In the genomic region with DNA sequence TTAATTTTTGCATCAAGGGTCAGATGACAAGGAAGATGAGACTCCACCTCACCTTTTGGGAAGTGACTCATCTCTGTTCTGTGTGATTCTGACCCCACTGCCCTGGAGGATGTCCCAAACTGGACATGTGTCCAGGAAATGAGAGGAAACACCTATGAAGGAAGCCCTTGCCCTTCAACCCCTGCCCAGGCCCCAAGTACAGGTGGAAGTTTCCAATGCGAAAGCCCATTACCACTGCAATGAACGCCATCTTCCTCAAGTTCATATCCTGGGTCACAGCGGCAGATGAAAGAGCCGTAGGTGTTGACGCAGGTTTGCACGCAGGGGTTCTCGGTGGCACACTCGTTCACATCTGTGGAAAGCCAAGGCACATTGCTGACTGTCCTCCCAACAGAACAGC, we compare ENCODE assay signal across 19 cellular contexts. TPM values are rescaled to one million over a fixed set of nuclear protein-coding genes. Genes with fewer than 3 reads are reported as not detected.
A peak's percentile ranks its signal among the peaks of the same experiment; 100 is the strongest.
DNase-seq lines count a peak whose midpoint lies in the region; ATAC-seq, FAIRE-seq and TF ChIP-seq lines count a peak whose summit lies in the region.
"Had no signal": no experiment of that assay in that cellular context is flagged by ENCODE, and none has a peak within 500 bp of the region (broad histone marks: within the 10 kb centered on the region; RNA-seq: fewer than 3 reads in every experiment).

No MANE protein-coding gene starts in this region.

- no peak for FAIRE-seq in HepG2 (lab: Jason Lieb, UNC)
- FAIRE-seq: G401.6, GM12892, H1 had no signal

- WGBS in liver: 97% methylated on average over 8 of the region's 8 CpGs
- 83% methylated on average over 5 of the region's 8 CpGs for WGBS in HepG2 (ENCODE audit: low lambda C conversion rate)
- WGBS in spleen, 5 donors: 94 to 95% (median 95%) methylated on average over 8 of the region's 8 CpGs

- DNase-seq in HepG2 (ENCODE audit: low spot score) (no peak), thoracic aorta (ENCODE audit: low spot score) (no peak), spleen (no peak)
- no peak for DNase-seq in naive thymus-derived CD8-positive, alpha-beta T cell
- DNase-seq: C1 segment of cervical spinal cord; Caco-2; CD4-positive, CD25-positive, alpha-beta regulatory T cell; CD8-positive, alpha-beta T cell; DMS153; DND-41; GM23248; H7; HCEC 1CT had no signal

- H3K36me3 ChIP-seq in liver (ENCODE audit: control insufficient read depth in 4 of 4, insufficient read depth in 3 of 4, low read depth in 1 of 4, low read length in 3 of 4): no peaks in the 10 kb centered on the region
- no peaks in the 10 kb centered on the region for H3K36me3 ChIP-seq in HepG2 (replicated peaks in 1 of 2; ENCODE audit: control insufficient read depth in 1 of 2, insufficient read depth in 2 of 2, low read length in 2 of 2)
- peaks cover 25% of the 10 kb centered on the region for H3K36me3 ChIP-seq in thoracic aorta
- peaks cover 0 to 26% (median 0%) of the 10 kb centered on the region in 6 donors for H3K36me3 ChIP-seq in spleen

- H3K9ac ChIP-seq in liver (ENCODE audit: low read depth in 1 of 2, low read length in 2 of 2): no peak overlapping the region
- H3K9ac ChIP-seq in HepG2 (ENCODE audit: insufficient read depth, low read depth, low read length): no peak overlapping the region
- H3K9ac ChIP-seq: GM23248 had no signal

- TF ChIP-seq POLR2A in HepG2 (IDR thresholded peaks at IDR 0.05; ENCODE audit: insufficient read depth in 1 of 2, low read depth in 2 of 2, low read length in 2 of 2): no peak
- TF ChIP-seq POLR2A in spleen (IDR thresholded peaks at IDR 0.05): no peak

- H4K20me1 ChIP-seq in HepG2 (ENCODE audit: insufficient read depth, low read length): no peaks in the 10 kb centered on the region

- CTCF ChIA-PET in HepG2 (lab: Yijun Ruan, JAX; ENCODE audit: low intra/inter-chr PET ratio, low total read pairs): no interaction called here

- H3K36me3 Mint-ChIP-seq in naive thymus-derived CD8-positive, alpha-beta T cell: no peaks in the 10 kb centered on the region
- H3K36me3 Mint-ChIP-seq: CD4-positive, CD25-positive, alpha-beta regulatory T cell; CD8-positive, alpha-beta T cell had no signal

- no peaks in the 10 kb centered on the region for H3K27me3 ChIP-seq in liver (ENCODE audit: control insufficient read depth in 4 of 4, insufficient read depth in 4 of 4, low read length in 3 of 4)
- H3K27me3 ChIP-seq in HepG2 (ENCODE audit: control insufficient read depth in 1 of 2, insufficient read depth in 2 of 2, low read length in 2 of 2): no peaks in the 10 kb centered on the region
- H3K27me3 ChIP-seq in thoracic aorta (replicated peaks; ENCODE audit: insufficient read depth): no peaks in the 10 kb centered on the region
- no peaks in the 10 kb centered on the region for H3K27me3 ChIP-seq in spleen (replicated peaks in 1 of 7)

- H3K4me1 ChIP-seq in liver (ENCODE audit: control insufficient read depth in 4 of 4, insufficient read depth in 4 of 4, low read length in 3 of 4) (peaks cover 10 to 21% (median 18%) of the 10 kb centered on the region in 4 donors), HepG2 (ENCODE audit: insufficient read depth, low read length) (no peaks in the 10 kb centered on the region; the same call in 1 of the 2 replicates), thoracic aorta (ENCODE audit: control insufficient read depth in 1 of 2, low read depth in 2 of 2) (peaks cover 57 to 84% of the 10 kb centered on the region in 2 donors), spleen (peaks cover 10 to 51% (median 24%) of the 10 kb centered on the region in 6 donors)
- H3K4me1 ChIP-seq: Caco-2 had no signal

- intact Hi-C loops in HepG2 (cut with micrococcal nuclease; ENCODE audit: unreplicated experiment): no loop called here
- intact Hi-C loops in spleen (cut with DNase I; ENCODE audit: low total_unique reads): no loop called here

- TF ChIP-seq CTCF in liver (IDR thresholded peaks at IDR 0.05; ENCODE audit: low read depth, low read length, missing input control) (no peak), HepG2 (CRISPR knock-in tag; IDR thresholded peaks at IDR 0.05) (no peak), thoracic aorta (IDR thresholded peaks at IDR 0.05) (no peak), spleen (IDR thresholded peaks at IDR 0.05 in 8 of 11, conservative IDR thresholded peaks at IDR 0.05 in 3 of 11) (no peak)

- no peak overlapping the region for H2AFZ ChIP-seq in HepG2 (ENCODE audit: low read length)
- H2AFZ ChIP-seq: GM23248 had no signal

- H3K27me3 Mint-ChIP-seq in naive thymus-derived CD8-positive, alpha-beta T cell: no peaks in the 10 kb centered on the region
- H3K27me3 Mint-ChIP-seq: CD4-positive, CD25-positive, alpha-beta regulatory T cell had no signal

- H3K9me3 ChIP-seq in liver (ENCODE audit: control insufficient read depth in 4 of 4, low read length in 3 of 4) (no peaks in the 10 kb centered on the region), HepG2 (ENCODE audit: low read length) (no peaks in the 10 kb centered on the region), thoracic aorta (no peaks in the 10 kb centered on the region), spleen (no peaks in the 10 kb centered on the region)
- H3K9me3 ChIP-seq: Caco-2 had no signal

- POLR2A ChIA-PET in HepG2 (lab: Yijun Ruan, JAX): no interaction called here
- POLR2A ChIA-PET in naive thymus-derived CD8-positive, alpha-beta T cell (lab: Charles Lee): no interaction called here

- TF ChIP-seq RAD21 in liver (IDR thresholded peaks at IDR 0.05): no peak
- TF ChIP-seq RAD21 in HepG2 (CRISPR knock-in tag; IDR thresholded peaks at IDR 0.05): no peak

- no peak for TF ChIP-seq EP300 in HepG2 (IDR thresholded peaks at IDR 0.05; ENCODE audit: low read depth in 2 of 2, low read length in 2 of 2)
- TF ChIP-seq EP300 in HepG2 (CRISPR knock-in tag; IDR thresholded peaks at IDR 0.05; ENCODE audit: borderline replicate concordance): no peak

- H3K9me3 Mint-ChIP-seq in naive thymus-derived CD8-positive, alpha-beta T cell: no peaks in the 10 kb centered on the region
- H3K9me3 Mint-ChIP-seq: CD8-positive, alpha-beta T cell had no signal

- in situ Hi-C loops in HepG2 (cut with HindIII; ENCODE audit: extremely low pct_ligation_motif_present, low pct_unique_long_range_greater_than_20kb): no loop called here

- no peak overlapping the region for H3K4me3 Mint-ChIP-seq in naive thymus-derived CD8-positive, alpha-beta T cell
- H3K4me3 Mint-ChIP-seq: CD4-positive, CD25-positive, alpha-beta regulatory T cell; CD8-positive, alpha-beta T cell had no signal

- ATAC-seq in HepG2: no peak
- ATAC-seq in naive thymus-derived CD8-positive, alpha-beta T cell: no peak
- ATAC-seq in thoracic aorta (ENCODE audit: insufficient number of reproducible peaks, low FRiP score, low read depth): no peak
- ATAC-seq in HG03139 (IDR thresholded peaks at IDR 0.05; ENCODE audit: unreplicated experiment): no peak
- ATAC-seq: CD8-positive, alpha-beta T cell had no signal

- peaks cover 30 to 63% (median 51%) of the 10 kb centered on the region in 4 donors for H3K4me1 Mint-ChIP-seq in naive thymus-derived CD8-positive, alpha-beta T cell

- no TSS peak for BruUV-seq in HepG2 (replicated peaks; lab: Mats Ljungman, UMichigan)

- H3K79me2 ChIP-seq in HepG2 (ENCODE audit: insufficient read depth, low read length): no peaks in the 10 kb centered on the region

- H3K4me2 ChIP-seq in HepG2 (ENCODE audit: low read depth, low read length): no peak overlapping the region

- H3K27ac ChIP-seq in liver (ENCODE audit: low read depth in 1 of 2, low read length in 2 of 2): no peak overlapping the region
- H3K27ac ChIP-seq in HepG2 (ENCODE audit: extremely low read length, insufficient read depth, low read length): no peak overlapping the region
- peak overlapping the region; percentile 64 to 71 for H3K27ac ChIP-seq in thoracic aorta
- H3K27ac ChIP-seq in spleen: peak overlapping the region in 4 of 8 donors; percentile 11 to 67 (median 46)
- H3K27ac ChIP-seq: GM23248 had no signal

- no peak overlapping the region for H3K4me3 ChIP-seq in liver (ENCODE audit: low read depth in 1 of 3, low read length in 3 of 3)
- no peak overlapping the region for H3K4me3 ChIP-seq in HepG2 (replicated peaks in 1 of 3; ENCODE audit: insufficient read depth in 1 of 3, low read depth in 2 of 3, low read length in 3 of 3)
- H3K4me3 ChIP-seq in thoracic aorta: no peak overlapping the region
- H3K4me3 ChIP-seq in spleen: no peak overlapping the region
- H3K4me3 ChIP-seq: GM23248 had no signal

- peak overlapping the region in 6 of 10 donors; percentile 3 to 77 (median 47) for H3K27ac Mint-ChIP-seq in naive thymus-derived CD8-positive, alpha-beta T cell
- H3K27ac Mint-ChIP-seq: CD8-positive, alpha-beta T cell had no signal

TF ChIP-seq in HepG2, 621 proteins besides CTCF, POLR2A, EP300 and RAD21 (continues in another document):
- no peak for TF ChIP-seq ARHGAP35 (CRISPR knock-in tag; IDR thresholded peaks at IDR 0.05; ENCODE audit: borderline replicate concordance)

RNA-seq across cellular contexts. Expression of a gene that starts 19.6 kb away (rescaled TPM):
- total RNA-seq in liver: 1 to 10 TPM; 1.9 to 6.4 TPM
- polyA plus RNA-seq in liver: 1 to 10 TPM in 1 of 2 donors, under 1 TPM in 1; 0.62 to 1.3 TPM
- total RNA-seq in HepG2 (2016; rRNA removed; fragmentation: Illumina TruSeq; extraction: Trizol): not detected in 2 replicates
- not detected in 2 replicates for total RNA-seq in HepG2 (2016; cell fraction: cytosol; rRNA removed; fragmentation: Illumina TruSeq; extraction: Trizol; ENCODE audit: low read depth)
- total RNA-seq in HepG2 (2016; cell fraction: insoluble cytoplasmic fraction; rRNA removed; fragmentation: Illumina TruSeq; extraction: Trizol): not detected in 2 replicates
- total RNA-seq in HepG2 (2016; cell fraction: membrane; rRNA removed; fragmentation: Illumina TruSeq; extraction: Trizol): not detected in 2 replicates
- total RNA-seq in HepG2 (2016; cell fraction: nucleus; rRNA removed; fragmentation: Illumina TruSeq; extraction: Trizol): not detected in 2 replicates
- polyA plus RNA-seq in HepG2 (2011; rRNA removed): 0.03 TPM in 1 of 2 replicates, not detected in the other
- polyA plus RNA-seq in HepG2 (2011; cell fraction: cytosol; rRNA removed): 0.14 TPM in 1 of 2 replicates, not detected in the other
- not detected in 2 replicates for polyA plus RNA-seq in HepG2 (2011; cell fraction: nucleus; rRNA removed)
- 0.05 TPM in 1 of 2 replicates, not detected in the other for polyA plus RNA-seq in HepG2 (2012)
- not detected in 2 replicates for polyA plus RNA-seq in HepG2 (2016; cell fraction: cytosol; fragmentation: Illumina TruSeq; extraction: Trizol; ENCODE audit: low read depth)
- polyA plus RNA-seq in HepG2 (2016; cell fraction: insoluble cytoplasmic fraction; fragmentation: Illumina TruSeq; extraction: Trizol; ENCODE audit: low read depth): not detected in 2 replicates
- polyA plus RNA-seq in HepG2 (2016; cell fraction: membrane; fragmentation: Illumina TruSeq; extraction: Trizol; ENCODE audit: low read depth): not detected in 2 replicates
- not detected in 2 replicates for polyA plus RNA-seq in HepG2 (2016; cell fraction: nucleus; fragmentation: Illumina TruSeq; extraction: Trizol; ENCODE audit: insufficient read depth, low read depth)
- polyA minus RNA-seq in HepG2 (2011; rRNA and poly(A)+ RNA removed; ENCODE audit: low replicate concordance): 9.2 TPM in 1 of 2 replicates, not detected in the other
- not detected in 2 replicates for polyA minus RNA-seq in HepG2 (2011; cell fraction: cytosol; rRNA and poly(A)+ RNA removed)
- polyA minus RNA-seq in HepG2 (2011; cell fraction: nucleus; rRNA and poly(A)+ RNA removed): 0.26 TPM in 1 of 2 replicates, not detected in the other
- total RNA-seq in naive thymus-derived CD8-positive, alpha-beta T cell: 100 to 1,000 TPM; 298 to 309 TPM
- 100 to 1,000 TPM; 125 to 167 (median 160) TPM for polyA plus RNA-seq in naive thymus-derived CD8-positive, alpha-beta T cell
- total RNA-seq in thoracic aorta: 100 to 1,000 TPM; 146 to 172 TPM
- 10 to 100 TPM; 33.6 to 50.7 (median 41.6) TPM for total RNA-seq in spleen
- 1 to 10 TPM; 5.3 to 7.0 (median 5.6) TPM for polyA plus RNA-seq in spleen
- total RNA-seq: A172 had no signal

Comparison
In these comparisons a context has a peak if more than half of its experiments do, and no peak if none do; other contexts are left out.
1. H3K27ac ChIP-seq: peak in thoracic aorta (2 of 2); none in liver (0 of 2) and HepG2 (single experiment).
2. RNA of a gene that starts 19.6 kb away (total RNA-seq): 298 to 309 TPM in naive thymus-derived CD8-positive, alpha-beta T cell, 146 to 172 TPM in thoracic aorta and 33.6 to 50.7 TPM in spleen; 1.9 to 6.4 TPM in liver and not detected in HepG2; every median in the first group is over 4 times any median in the second.